8 cellular contexts compared by ENCODE assay signal in genomic region chr1:105516068-105516467, GRCh38.
"Had no signal": no experiment of that assay in that cellular context is flagged by ENCODE, and none has a peak within 500 bp of the region (broad histone marks: within the 10 kb centered on the region; RNA-seq: fewer than 3 reads in every experiment).

No MANE protein-coding gene starts in this region.

- ATAC-seq: GM12878 had no signal

- FAIRE-seq: G401.6, GM12878, GM12891, GM12892, GM18507, GM19239 had no signal

- H3K4me3 ChIP-seq: GM12878 had no signal

- DNase-seq: GDM1, GF-D8 had no signal
